In the genomic region with DNA sequence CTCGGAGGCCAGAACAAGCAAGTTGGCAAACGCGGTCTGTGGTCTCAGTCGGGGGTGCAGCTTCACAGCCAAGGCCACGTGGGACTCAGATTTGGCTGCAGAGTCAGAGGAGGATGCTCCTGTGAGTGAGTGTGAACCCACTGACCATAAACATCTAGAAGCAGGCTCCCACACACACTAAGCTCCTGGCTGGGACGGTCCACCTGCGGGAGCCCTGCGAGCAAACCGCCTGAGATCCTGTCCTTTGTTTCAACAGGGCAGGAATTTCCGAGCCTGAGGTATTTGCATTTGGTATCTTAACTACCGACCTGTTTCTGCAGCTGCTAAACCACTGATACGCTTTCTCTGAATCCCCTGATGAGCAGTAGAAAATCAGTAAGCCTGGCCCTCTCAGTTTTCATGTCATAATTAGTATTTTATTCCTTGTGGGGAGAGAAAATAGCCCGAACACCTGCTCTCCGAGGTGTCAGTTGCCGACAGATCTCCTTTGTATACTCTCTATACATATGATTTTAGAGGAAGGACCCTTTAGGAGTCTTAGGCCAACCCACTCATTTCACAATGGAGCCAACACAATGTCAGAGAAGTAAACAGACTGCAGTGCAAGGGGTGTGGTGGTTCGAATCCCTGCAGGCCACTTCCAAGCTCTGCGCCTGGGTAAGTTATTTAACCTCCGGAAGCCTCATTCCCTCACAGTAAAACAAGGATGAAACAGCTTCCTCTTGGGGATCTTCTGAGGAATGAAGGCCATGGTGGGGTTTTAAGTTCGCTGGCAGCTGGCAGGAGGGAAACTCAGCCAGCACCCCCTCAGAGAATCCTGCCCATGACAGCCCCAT, we compare ENCODE assay signal across 1 cellular context.
TF ChIP-seq lines count a peak whose summit lies in the region.

No MANE protein-coding gene starts in this region.

TF ChIP-seq in GM12878, 131 proteins besides CTCF, POLR2A, EP300 and RAD21 (continued from another document):
- TF ChIP-seq ETV6 (conservative IDR thresholded peaks at IDR 0.05 in 1 of 2, IDR thresholded peaks at IDR 0.05 in 1 of 2; ENCODE audit: borderline replicate concordance in 1 of 2, low read depth in 1 of 2) (no peak), BCL11A (IDR thresholded peaks at IDR 0.05; ENCODE audit: low read depth, low read length) (0 out of 2 replicates have a peak, but pooled peaks have one; percentile 8), NRF1 (conservative IDR thresholded peaks at IDR 0.05; ENCODE audit: low read depth, low read length) (no peak), CHD4 (IDR thresholded peaks at IDR 0.05) (no peak), CREB1 (IDR thresholded peaks at IDR 0.05; ENCODE audit: low read depth) (0 out of 2 replicates have a peak, but pooled peaks have one; percentile 4), FOXM1 (IDR thresholded peaks at IDR 0.05; ENCODE audit: low read depth, low read length) (0 out of 2 replicates have a peak, but pooled peaks have one; percentile 30), RELB (IDR thresholded peaks at IDR 0.05; ENCODE audit: low read depth) (peak; percentile 47; the same call in 1 of the 2 replicates), JUND (IDR thresholded peaks at IDR 0.05; ENCODE audit: low read depth, low read length) (no peak), YY1 (IDR thresholded peaks at IDR 0.05; ENCODE audit: low read depth, low read length) (no peak), MEF2B (IDR thresholded peaks at IDR 0.05; ENCODE audit: partially characterized antibody, poor library complexity, severe bottlenecking) (peak; percentile 36), SUZ12 (IDR thresholded peaks at IDR 0.05; ENCODE audit: unreplicated experiment) (no peak), TCF3 (IDR thresholded peaks at IDR 0.05; ENCODE audit: borderline replicate concordance, insufficient read depth, low read depth, low read length) (0 out of 2 replicates have a peak, but pooled peaks have one; percentile 11), RUNX3 (IDR thresholded peaks at IDR 0.05; ENCODE audit: low read length) (peak; percentile 78), PAX5 (IDR thresholded peaks at IDR 0.05; ENCODE audit: borderline replicate concordance, low read depth, low read length) (peak; percentile 40; the same call in 1 of the 2 replicates), GABPA (IDR thresholded peaks at IDR 0.05; ENCODE audit: low read depth) (no peak), IKZF2 (IDR thresholded peaks at IDR 0.05) (peak; percentile 68 to 72; a peak in 3 of 4 replicates), DPF2 (IDR thresholded peaks at IDR 0.05) (peak; percentile 48), POU2F2 (IDR thresholded peaks at IDR 0.05; ENCODE audit: borderline replicate concordance, low read depth, low read length) (peak; percentile 69; the same call in 1 of the 3 replicates), TCF12 (IDR thresholded peaks at IDR 0.05; ENCODE audit: low read depth, low read length) (peak; percentile 59; the same call in 1 of the 2 replicates), TAF1 (IDR thresholded peaks at IDR 0.05; ENCODE audit: borderline replicate concordance, low read depth, low read length) (peak; percentile 31; the same call in 1 of the 2 replicates)
- TF ChIP-seq, protein P1, sequence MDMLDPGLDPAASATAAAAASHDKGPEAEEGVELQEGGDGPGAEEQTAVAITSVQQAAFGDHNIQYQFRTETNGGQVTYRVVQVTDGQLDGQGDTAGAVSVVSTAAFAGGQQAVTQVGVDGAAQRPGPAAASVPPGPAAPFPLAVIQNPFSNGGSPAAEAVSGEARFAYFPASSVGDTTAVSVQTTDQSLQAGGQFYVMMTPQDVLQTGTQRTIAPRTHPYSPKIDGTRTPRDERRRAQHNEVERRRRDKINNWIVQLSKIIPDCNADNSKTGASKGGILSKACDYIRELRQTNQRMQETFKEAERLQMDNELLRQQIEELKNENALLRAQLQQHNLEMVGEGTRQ (IDR thresholded peaks at IDR 0.05; ENCODE audit: borderline replicate concordance, low read depth, low read length) = peak; percentile 23; the same call in 1 of the 2 replicates
- TF ChIP-seq, protein P2, sequence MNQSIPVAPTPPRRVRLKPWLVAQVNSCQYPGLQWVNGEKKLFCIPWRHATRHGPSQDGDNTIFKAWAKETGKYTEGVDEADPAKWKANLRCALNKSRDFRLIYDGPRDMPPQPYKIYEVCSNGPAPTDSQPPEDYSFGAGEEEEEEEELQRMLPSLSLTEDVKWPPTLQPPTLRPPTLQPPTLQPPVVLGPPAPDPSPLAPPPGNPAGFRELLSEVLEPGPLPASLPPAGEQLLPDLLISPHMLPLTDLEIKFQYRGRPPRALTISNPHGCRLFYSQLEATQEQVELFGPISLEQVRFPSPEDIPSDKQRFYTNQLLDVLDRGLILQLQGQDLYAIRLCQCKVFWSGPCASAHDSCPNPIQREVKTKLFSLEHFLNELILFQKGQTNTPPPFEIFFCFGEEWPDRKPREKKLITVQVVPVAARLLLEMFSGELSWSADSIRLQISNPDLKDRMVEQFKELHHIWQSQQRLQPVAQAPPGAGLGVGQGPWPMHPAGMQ (IDR thresholded peaks at IDR 0.05; ENCODE audit: borderline replicate concordance) = no peak
